1 cellular context compared by ENCODE assay signal in genomic region chr14:24108336-24108874, GRCh38.
TF ChIP-seq lines count a peak whose summit lies in the region.

No MANE protein-coding gene starts in this region.

TF ChIP-seq in endothelial cell of umbilical vein, 7 proteins besides CTCF, POLR2A, EP300 and RAD21:
- TF ChIP-seq MAX (IDR thresholded peaks at IDR 0.05; ENCODE audit: insufficient read depth, insufficient read length) (no peak), FOS (IDR thresholded peaks at IDR 0.05; ENCODE audit: borderline replicate concordance, insufficient read depth, low read length) (no peak), GATA2 (IDR thresholded peaks at IDR 0.05; ENCODE audit: insufficient read depth, insufficient read length, low read depth, low read length) (no peak), POLR2AphosphoS5 (IDR thresholded peaks at IDR 0.05; ENCODE audit: insufficient read depth, low read depth, low read length) (no peak), JUN (IDR thresholded peaks at IDR 0.05; ENCODE audit: borderline replicate concordance, insufficient read depth, insufficient read length, low read depth) (no peak), EZH2 (IDR thresholded peaks at IDR 0.05; ENCODE audit: borderline replicate concordance, low read depth, low read length, severe bottlenecking) (no peak), MYC (IDR thresholded peaks at IDR 0.05; ENCODE audit: low read depth, low read length) (no peak)
